In genomic region chr10:22685926-22686325, GRCh38 we compare ENCODE assay signal across 22 cellular contexts. TPM values are rescaled to one million over a fixed set of nuclear protein-coding genes. Genes with fewer than 3 reads are reported as not detected.
DNase-seq lines count a peak whose midpoint lies in the region; ATAC-seq, FAIRE-seq and TF ChIP-seq lines count a peak whose summit lies in the region.
"Had no signal": no experiment of that assay in that cellular context is flagged by ENCODE, and none has a peak within 500 bp of the region (broad histone marks: within the 10 kb centered on the region; RNA-seq: fewer than 3 reads in every experiment).

No MANE protein-coding gene starts in this region.

- in situ Hi-C loops in HepG2 (cut with HindIII; ENCODE audit: extremely low pct_ligation_motif_present, low pct_unique_long_range_greater_than_20kb): no loop called here

- TF ChIP-seq RAD21 in HepG2 (CRISPR knock-in tag; IDR thresholded peaks at IDR 0.05): no peak

- intact Hi-C loops in Right ventricle myocardium superior (cut with DNase I): no loop called here
- intact Hi-C loops in HepG2 (cut with micrococcal nuclease; ENCODE audit: unreplicated experiment): no loop called here
- intact Hi-C loops in upper lobe of right lung (cut with DNase I): no loop called here

- H3K79me2 ChIP-seq in HepG2 (ENCODE audit: insufficient read depth, low read length): peaks cover 42% of the 10 kb centered on the region

- TF ChIP-seq POLR2A in HepG2 (IDR thresholded peaks at IDR 0.05; ENCODE audit: insufficient read depth in 1 of 2, low read depth in 2 of 2, low read length in 2 of 2): no peak
- TF ChIP-seq POLR2A in suprapubic skin (IDR thresholded peaks at IDR 0.05): no peak

- H3K4me3 ChIP-seq in right atrium auricular region (no peak overlapping the region), HepG2 (replicated peaks in 1 of 3; ENCODE audit: insufficient read depth in 1 of 3, low read depth in 2 of 3, low read length in 3 of 3) (no peak overlapping the region), upper lobe of right lung (no peak overlapping the region), suprapubic skin (no peak overlapping the region)
- no peak overlapping the region for H3K4me3 ChIP-seq in effector memory CD4-positive, alpha-beta T cell (ENCODE audit: insufficient read depth, low read depth, low read length, poor library complexity, severe bottlenecking)
- H3K4me3 ChIP-seq: GM12878, hepatocyte, mucosa of descending colon had no signal

- TF ChIP-seq CTCF in right atrium auricular region (IDR thresholded peaks at IDR 0.05) (no peak), HepG2 (CRISPR knock-in tag; IDR thresholded peaks at IDR 0.05) (no peak), upper lobe of right lung (IDR thresholded peaks at IDR 0.05) (no peak), suprapubic skin (IDR thresholded peaks at IDR 0.05) (no peak)

- H2AFZ ChIP-seq in HepG2 (ENCODE audit: low read length): no peak overlapping the region
- H2AFZ ChIP-seq: hepatocyte had no signal

- BruUV-seq in HepG2 (replicated peaks; lab: Mats Ljungman, UMichigan): no TSS peak

- H3K9ac ChIP-seq in HepG2 (ENCODE audit: insufficient read depth, low read depth, low read length): no peak overlapping the region

- ATAC-seq in Right ventricle myocardium superior (ENCODE audit: poor library complexity): peak; percentile 84
- no peak for ATAC-seq in HepG2
- ATAC-seq in upper lobe of right lung: peak; percentile 41
- ATAC-seq: activated CD4-positive, alpha-beta T cell treated with anti-CD3 and anti-CD28 coated beads for 36 hours; esophagus mucosa; GM12878; mucosa of descending colon had no signal

- DNase-seq in Right ventricle myocardium superior (peak; percentile 49), right atrium auricular region (ENCODE audit: low spot score) (no peak), HepG2 (ENCODE audit: low spot score) (no peak), upper lobe of right lung (no peak), suprapubic skin (ENCODE audit: low spot score in 2 of 2) (no peak), SKM-1 treated with dmso at 0.1 percent for 144 hours (lab: John Stamatoyannopoulos, UW; ENCODE audit: unreplicated experiment) (no peak), NCI-H446 (lab: John Stamatoyannopoulos, UW) (no peak)
- no peak for DNase-seq in effector memory CD4-positive, alpha-beta T cell
- DNase-seq: activated CD4-positive, alpha-beta T cell treated with anti-CD3 and anti-CD28 coated beads for 36 hours; activated naive CD4-positive, alpha-beta T cell treated with anti-CD3 and anti-CD28 coated beads, Interleukin-2, amount 50 U/mL, for 16 hours; IMR-90; mucosa of descending colon; NCI-H2081 treated with DMSO at 0.1 percent for 48 hours; NCI-H524 treated with DMSO at 0.1 percent for 48 hours; occipital lobe; stimulated activated CD4-positive, alpha-beta T cell treated with anti-CD3 and anti-CD28 coated beads, Interleukin-4, amount 100 ng/mL, for 1 hour; T-helper 9 cell had no signal

- TF ChIP-seq EP300 in HepG2 (IDR thresholded peaks at IDR 0.05; ENCODE audit: low read depth in 2 of 2, low read length in 2 of 2): no peak
- TF ChIP-seq EP300 in HepG2 (CRISPR knock-in tag; IDR thresholded peaks at IDR 0.05; ENCODE audit: borderline replicate concordance): no peak
- no peak for TF ChIP-seq EP300 in suprapubic skin (IDR thresholded peaks at IDR 0.05)

- no peak overlapping the region for H3K4me2 ChIP-seq in HepG2 (ENCODE audit: low read depth, low read length)
- H3K4me2 ChIP-seq: hepatocyte had no signal

- POLR2A ChIA-PET in HepG2 (lab: Yijun Ruan, JAX): no interaction called here

- H3K36me3 ChIP-seq in right atrium auricular region: no peaks in the 10 kb centered on the region
- no peaks in the 10 kb centered on the region for H3K36me3 ChIP-seq in effector memory CD4-positive, alpha-beta T cell (ENCODE audit: control insufficient read depth, insufficient read depth, low read length)
- H3K36me3 ChIP-seq in HepG2 (replicated peaks in 1 of 2; ENCODE audit: control insufficient read depth in 1 of 2, insufficient read depth in 2 of 2, low read length in 2 of 2): no peaks in the 10 kb centered on the region
- no peaks in the 10 kb centered on the region for H3K36me3 ChIP-seq in upper lobe of right lung
- no peaks in the 10 kb centered on the region for H3K36me3 ChIP-seq in suprapubic skin

- H3K27me3 ChIP-seq in right atrium auricular region (no peaks in the 10 kb centered on the region), HepG2 (ENCODE audit: control insufficient read depth in 1 of 2, insufficient read depth in 2 of 2, low read length in 2 of 2) (no peaks in the 10 kb centered on the region), upper lobe of right lung (no peaks in the 10 kb centered on the region), suprapubic skin (no peaks in the 10 kb centered on the region)
- no peaks in the 10 kb centered on the region for H3K27me3 ChIP-seq in effector memory CD4-positive, alpha-beta T cell (replicated peaks; ENCODE audit: control insufficient read depth, insufficient read depth, low read length, poor library complexity, severe bottlenecking)
- H3K27me3 ChIP-seq: hepatocyte had no signal

- 94% methylated on average over 8 of the region's 8 CpGs for WGBS in HepG2 (ENCODE audit: low lambda C conversion rate)
- WGBS in suprapubic skin: 65% methylated on average over 8 of the region's 8 CpGs

- FAIRE-seq in HepG2 (lab: Jason Lieb, UNC): no peak
- FAIRE-seq: G401.6, GM12878, keratinocyte had no signal

- H3K9me3 ChIP-seq in right atrium auricular region (no peaks in the 10 kb centered on the region), HepG2 (ENCODE audit: low read length) (no peaks in the 10 kb centered on the region), upper lobe of right lung (no peaks in the 10 kb centered on the region), suprapubic skin (no peaks in the 10 kb centered on the region)
- no peaks in the 10 kb centered on the region for H3K9me3 ChIP-seq in effector memory CD4-positive, alpha-beta T cell (ENCODE audit: control insufficient read depth, low read length)
- H3K9me3 ChIP-seq: mucosa of descending colon had no signal

- H3K4me1 ChIP-seq in right atrium auricular region: peaks cover 0 to 44% of the 10 kb centered on the region in 2 donors
- peaks cover 85% of the 10 kb centered on the region for H3K4me1 ChIP-seq in effector memory CD4-positive, alpha-beta T cell (ENCODE audit: control insufficient read depth, insufficient read depth, low read length, poor library complexity, severe bottlenecking)
- peaks cover 71% of the 10 kb centered on the region for H3K4me1 ChIP-seq in HepG2 (ENCODE audit: insufficient read depth, low read length)
- H3K4me1 ChIP-seq in upper lobe of right lung: peaks cover 53% of the 10 kb centered on the region
- H3K4me1 ChIP-seq in suprapubic skin: peaks cover 53% of the 10 kb centered on the region

- no peaks in the 10 kb centered on the region for H4K20me1 ChIP-seq in HepG2 (ENCODE audit: insufficient read depth, low read length)

- H3K27ac ChIP-seq in right atrium auricular region (peak overlapping the region in 1 of 2 donors; percentile 18), HepG2 (ENCODE audit: extremely low read length, insufficient read depth, low read length) (no peak overlapping the region), upper lobe of right lung (no peak overlapping the region), suprapubic skin (no peak overlapping the region)
- peak overlapping the region; percentile 93 for H3K27ac ChIP-seq in effector memory CD4-positive, alpha-beta T cell (ENCODE audit: insufficient read depth, low read length, poor library complexity, severe bottlenecking)
- H3K27ac ChIP-seq: hepatocyte had no signal

- CTCF ChIA-PET in HepG2 (lab: Yijun Ruan, JAX; ENCODE audit: low intra/inter-chr PET ratio, low total read pairs): no interaction called here

TF ChIP-seq in HepG2, 621 proteins besides CTCF, POLR2A, EP300 and RAD21 (continues in another document):
- TF ChIP-seq AKAP8 (CRISPR knock-in tag; IDR thresholded peaks at IDR 0.05) (no peak), MAFF (IDR thresholded peaks at IDR 0.05; ENCODE audit: low read depth, low read length) (peak; percentile 59), MAFK (conservative IDR thresholded peaks at IDR 0.05 in 1 of 2, IDR thresholded peaks at IDR 0.05 in 1 of 2; ENCODE audit: low read length in 2 of 2) (peak; percentile 72 to 78)

RNA-seq across cellular contexts. Expression of gene PIP4K2A, which starts 28.5 kb away (rescaled TPM):
- total RNA-seq in Right ventricle myocardium superior (13.9 TPM), right atrium auricular region (10 to 100 TPM; 12.1 to 18.3 TPM), HepG2 (2016; rRNA removed; fragmentation: Illumina TruSeq; extraction: Trizol) (22.6 and 25.7 TPM in 2 replicates), upper lobe of right lung (61.2 TPM), suprapubic skin (10 to 100 TPM in 2 of 4 donors, 1 to 10 TPM in 2; 7.4 to 60.3 (median 9.9) TPM)
- 6.1 and 10.2 TPM in 2 replicates for total RNA-seq in HepG2 (2016; cell fraction: cytosol; rRNA removed; fragmentation: Illumina TruSeq; extraction: Trizol; ENCODE audit: low read depth)
- total RNA-seq in HepG2 (2016; cell fraction: insoluble cytoplasmic fraction; rRNA removed; fragmentation: Illumina TruSeq; extraction: Trizol): 20.3 and 22.2 TPM in 2 replicates
- total RNA-seq in HepG2 (2016; cell fraction: membrane; rRNA removed; fragmentation: Illumina TruSeq; extraction: Trizol): 24.0 and 27.4 TPM in 2 replicates
- 11.6 and 11.8 TPM in 2 replicates for total RNA-seq in HepG2 (2016; cell fraction: nucleus; rRNA removed; fragmentation: Illumina TruSeq; extraction: Trizol)
- 7.1 and 9.1 TPM in 2 replicates for polyA plus RNA-seq in HepG2 (2011; rRNA removed)
- 5.3 and 6.6 TPM in 2 replicates for polyA plus RNA-seq in HepG2 (2011; cell fraction: cytosol; rRNA removed)
- polyA plus RNA-seq in HepG2 (2011; cell fraction: nucleus; rRNA removed): 2.9 and 4.2 TPM in 2 replicates
- polyA plus RNA-seq in HepG2 (2012): 5.0 and 6.5 TPM in 2 replicates
- polyA plus RNA-seq in HepG2 (2016; cell fraction: cytosol; fragmentation: Illumina TruSeq; extraction: Trizol; ENCODE audit: low read depth): 5.4 and 7.9 TPM in 2 replicates
- polyA plus RNA-seq in HepG2 (2016; cell fraction: insoluble cytoplasmic fraction; fragmentation: Illumina TruSeq; extraction: Trizol; ENCODE audit: low read depth): 25.0 and 34.3 TPM in 2 replicates
- 18.1 and 20.5 TPM in 2 replicates for polyA plus RNA-seq in HepG2 (2016; cell fraction: membrane; fragmentation: Illumina TruSeq; extraction: Trizol; ENCODE audit: low read depth)
- polyA plus RNA-seq in HepG2 (2016; cell fraction: nucleus; fragmentation: Illumina TruSeq; extraction: Trizol; ENCODE audit: insufficient read depth, low read depth): 13.7 and 14.2 TPM in 2 replicates
- polyA minus RNA-seq in HepG2 (2011; rRNA and poly(A)+ RNA removed; ENCODE audit: low replicate concordance): 6.7 and 9.6 TPM in 2 replicates
- 11.4 and 13.8 TPM in 2 replicates for polyA minus RNA-seq in HepG2 (2011; cell fraction: cytosol; rRNA and poly(A)+ RNA removed)
- polyA minus RNA-seq in HepG2 (2011; cell fraction: nucleus; rRNA and poly(A)+ RNA removed): 19.6 and 21.5 TPM in 2 replicates
